ENCODE assay signal across 1 cellular context in genomic region chr1:248904437-248905216, GRCh38.
TF ChIP-seq lines count a peak whose summit lies in the region.

No MANE protein-coding gene starts in this region.

TF ChIP-seq in H1, 55 proteins besides CTCF, POLR2A, EP300 and RAD21:
- TF ChIP-seq CTBP2 (IDR thresholded peaks at IDR 0.05; ENCODE audit: borderline replicate concordance, insufficient read depth, insufficient read length, low read length) (no peak), GTF2F1 (IDR thresholded peaks at IDR 0.05; ENCODE audit: borderline replicate concordance, low read depth, low read length) (no peak), NRF1 (IDR thresholded peaks at IDR 0.05; ENCODE audit: low read depth, low read length) (no peak)
